1 cellular context compared by ENCODE assay signal in the genomic region with DNA sequence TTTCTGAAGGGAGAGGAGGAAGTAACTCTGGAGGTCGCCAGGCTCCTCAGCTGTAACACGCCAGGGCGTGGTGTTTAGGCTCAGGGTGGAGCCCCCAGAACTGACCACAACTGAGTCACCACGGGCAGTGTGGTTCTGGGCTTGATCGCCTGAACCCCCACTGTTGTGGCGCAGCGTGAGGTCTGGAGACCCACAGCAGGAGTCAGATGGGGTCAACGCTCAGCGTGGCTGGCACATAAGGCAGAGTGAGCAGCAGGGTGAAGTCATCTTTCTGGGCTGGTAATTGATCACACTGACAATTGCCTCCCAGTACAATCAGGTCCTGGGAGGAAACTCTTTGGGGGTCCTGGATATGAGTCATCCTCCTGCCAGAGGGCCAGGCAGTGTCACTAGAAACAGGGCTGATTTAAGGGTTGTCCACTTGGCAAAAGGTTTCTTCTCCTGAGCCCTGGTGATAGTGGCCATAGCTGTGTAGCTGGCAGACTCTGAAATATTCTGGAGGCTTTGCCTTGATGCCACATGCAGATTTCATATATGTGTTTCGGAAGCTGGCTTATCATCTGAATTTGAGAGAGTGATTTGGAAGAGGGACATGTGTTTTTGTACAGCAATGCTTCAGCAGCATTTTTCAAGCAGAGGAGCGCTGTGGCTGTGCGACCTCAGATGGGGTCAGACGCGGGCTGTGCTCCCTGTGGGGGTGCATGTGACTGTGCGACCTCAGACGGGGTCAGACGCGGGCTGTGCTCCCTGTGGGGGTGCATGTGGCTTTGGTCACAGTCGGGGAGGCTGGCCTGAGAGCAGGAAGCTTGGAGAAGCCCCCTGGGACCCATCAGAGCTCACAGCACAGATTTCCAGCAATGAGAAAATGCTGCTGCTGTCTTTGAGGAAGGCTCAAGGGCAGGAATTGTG.
TF ChIP-seq lines count a peak whose summit lies in the region.

No MANE protein-coding gene starts in this region.

TF ChIP-seq in H1, 55 proteins besides CTCF, POLR2A, EP300 and RAD21:
- TF ChIP-seq JUND (IDR thresholded peaks at IDR 0.05; ENCODE audit: low read length) (peak; percentile 46; the same call in 1 of the 2 replicates), TAF7 (optimal IDR thresholded peaks at IDR 0.05; ENCODE audit: borderline replicate concordance, low read depth, low read length) (no peak)
